ENCODE assay signal across 11 cellular contexts in genomic region chr2:74031203-74031602, GRCh38. TPM values are rescaled to one million over a fixed set of nuclear protein-coding genes. Genes with fewer than 3 reads are reported as not detected.
DNase-seq lines count a peak whose midpoint lies in the region; ATAC-seq and TF ChIP-seq lines count a peak whose summit lies in the region.
"Had no signal": no experiment of that assay in that cellular context is flagged by ENCODE, and none has a peak within 500 bp of the region (broad histone marks: within the 10 kb centered on the region; RNA-seq: fewer than 3 reads in every experiment).

No MANE protein-coding gene starts in this region.

- DNase-seq in activated T-cell treated with anti-CD3 and anti-CD28 coated beads, Interleukin-2, amount 50 U/mL, for 72 hours = no peak
- DNase-seq in activated T-cell treated with anti-CD3 and anti-CD28 coated beads, Interleukin-2, amount 50 U/mL, for 4 hours = no peak
- DNase-seq in NOMO-1 treated with dmso at 0.1 percent for 144 hours (lab: John Stamatoyannopoulos, UW; ENCODE audit: unreplicated experiment) = peak; percentile 12
- DNase-seq in activated naive CD8-positive, alpha-beta T cell treated with anti-CD3 and anti-CD28 coated beads, Interleukin-2, amount 50 U/mL, for 24 hours = no peak
- no peak for DNase-seq in stimulated activated naive CD8-positive, alpha-beta T cell treated with anti-CD3 and anti-CD28 coated beads, Interleukin-15, amount 100 ng/mL, for 72 hours
- DNase-seq in foreskin keratinocyte = no peak
- DNase-seq: NCI-H1092 treated with DMSO at 0.1 percent for 48 hours, NCI-H526, uterus had no signal

- peaks cover 81% of the 10 kb centered on the region for H3K4me1 Mint-ChIP-seq in activated T-cell treated with anti-CD3 and anti-CD28 coated beads, Interleukin-2, amount 50 U/mL, for 72 hours (ENCODE audit: low read depth)
- peaks cover 79% of the 10 kb centered on the region for H3K4me1 Mint-ChIP-seq in activated T-cell treated with anti-CD3 and anti-CD28 coated beads, Interleukin-2, amount 50 U/mL, for 4 hours (ENCODE audit: low read depth)
- peaks cover 86% of the 10 kb centered on the region for H3K4me1 Mint-ChIP-seq in activated naive CD8-positive, alpha-beta T cell treated with anti-CD3 and anti-CD28 coated beads, Interleukin-2, amount 50 U/mL, for 24 hours
- H3K4me1 Mint-ChIP-seq in stimulated activated naive CD8-positive, alpha-beta T cell treated with anti-CD3 and anti-CD28 coated beads, Interleukin-15, amount 100 ng/mL, for 72 hours = peaks cover 76% of the 10 kb centered on the region

- TF ChIP-seq CTCF in foreskin keratinocyte (conservative IDR thresholded peaks at IDR 0.05) = no peak

- H3K27ac ChIP-seq in foreskin keratinocyte = no peak overlapping the region
- H3K27ac ChIP-seq: uterus had no signal

- no peaks in the 10 kb centered on the region for H3K27me3 ChIP-seq in foreskin keratinocyte
- H3K27me3 ChIP-seq: uterus had no signal

- H3K27me3 Mint-ChIP-seq in activated T-cell treated with anti-CD3 and anti-CD28 coated beads, Interleukin-2, amount 50 U/mL, for 72 hours (ENCODE audit: low read depth) = no peaks in the 10 kb centered on the region
- H3K27me3 Mint-ChIP-seq in activated T-cell treated with anti-CD3 and anti-CD28 coated beads, Interleukin-2, amount 50 U/mL, for 4 hours (ENCODE audit: low read depth) = no peaks in the 10 kb centered on the region
- H3K27me3 Mint-ChIP-seq in activated naive CD8-positive, alpha-beta T cell treated with anti-CD3 and anti-CD28 coated beads, Interleukin-2, amount 50 U/mL, for 24 hours = no peaks in the 10 kb centered on the region
- no peaks in the 10 kb centered on the region for H3K27me3 Mint-ChIP-seq in stimulated activated naive CD8-positive, alpha-beta T cell treated with anti-CD3 and anti-CD28 coated beads, Interleukin-15, amount 100 ng/mL, for 72 hours

- peaks cover 5% of the 10 kb centered on the region for H3K4me1 ChIP-seq in foreskin keratinocyte

- H3K9me3 Mint-ChIP-seq in activated T-cell treated with anti-CD3 and anti-CD28 coated beads, Interleukin-2, amount 50 U/mL, for 72 hours = no peaks in the 10 kb centered on the region
- no peaks in the 10 kb centered on the region for H3K9me3 Mint-ChIP-seq in activated T-cell treated with anti-CD3 and anti-CD28 coated beads, Interleukin-2, amount 50 U/mL, for 4 hours
- H3K9me3 Mint-ChIP-seq in activated naive CD8-positive, alpha-beta T cell treated with anti-CD3 and anti-CD28 coated beads, Interleukin-2, amount 50 U/mL, for 24 hours = no peaks in the 10 kb centered on the region
- no peaks in the 10 kb centered on the region for H3K9me3 Mint-ChIP-seq in stimulated activated naive CD8-positive, alpha-beta T cell treated with anti-CD3 and anti-CD28 coated beads, Interleukin-15, amount 100 ng/mL, for 72 hours

- no peak for ATAC-seq in activated T-cell treated with anti-CD3 and anti-CD28 coated beads, Interleukin-2, amount 50 U/mL, for 72 hours (replicated peaks in 1 of 2)
- no peak for ATAC-seq in activated T-cell treated with anti-CD3 and anti-CD28 coated beads, Interleukin-2, amount 50 U/mL, for 4 hours
- no peak for ATAC-seq in activated naive CD8-positive, alpha-beta T cell treated with anti-CD3 and anti-CD28 coated beads, Interleukin-2, amount 50 U/mL, for 24 hours
- ATAC-seq in stimulated activated naive CD8-positive, alpha-beta T cell treated with anti-CD3 and anti-CD28 coated beads, Interleukin-15, amount 100 ng/mL, for 72 hours = no peak
- no peak for ATAC-seq in HG03039 (IDR thresholded peaks at IDR 0.05; ENCODE audit: unreplicated experiment)
- ATAC-seq in foreskin keratinocyte = no peak
- no peak for ATAC-seq in GM18873 (IDR thresholded peaks at IDR 0.05; ENCODE audit: low FRiP score, unreplicated experiment)

- H3K36me3 Mint-ChIP-seq in activated T-cell treated with anti-CD3 and anti-CD28 coated beads, Interleukin-2, amount 50 U/mL, for 72 hours (ENCODE audit: insufficient read depth in 2 of 2) = peaks cover 2 to 7% of the 10 kb centered on the region in 2 donors
- peaks cover 3% of the 10 kb centered on the region for H3K36me3 Mint-ChIP-seq in activated T-cell treated with anti-CD3 and anti-CD28 coated beads, Interleukin-2, amount 50 U/mL, for 4 hours (ENCODE audit: insufficient read depth)
- H3K36me3 Mint-ChIP-seq in activated naive CD8-positive, alpha-beta T cell treated with anti-CD3 and anti-CD28 coated beads, Interleukin-2, amount 50 U/mL, for 24 hours (ENCODE audit: low read depth) = peaks cover 18% of the 10 kb centered on the region

- H3K27ac Mint-ChIP-seq in activated T-cell treated with anti-CD3 and anti-CD28 coated beads, Interleukin-2, amount 50 U/mL, for 72 hours = no peak overlapping the region
- H3K27ac Mint-ChIP-seq in activated naive CD8-positive, alpha-beta T cell treated with anti-CD3 and anti-CD28 coated beads, Interleukin-2, amount 50 U/mL, for 24 hours = peak overlapping the region; percentile 73
- peak overlapping the region; percentile 55 to 83 for H3K27ac Mint-ChIP-seq in stimulated activated naive CD8-positive, alpha-beta T cell treated with anti-CD3 and anti-CD28 coated beads, Interleukin-15, amount 100 ng/mL, for 72 hours

- peak overlapping the region; percentile 25 to 52 for H3K4me3 Mint-ChIP-seq in activated T-cell treated with anti-CD3 and anti-CD28 coated beads, Interleukin-2, amount 50 U/mL, for 72 hours
- no peak overlapping the region for H3K4me3 Mint-ChIP-seq in activated T-cell treated with anti-CD3 and anti-CD28 coated beads, Interleukin-2, amount 50 U/mL, for 4 hours
- H3K4me3 Mint-ChIP-seq in activated naive CD8-positive, alpha-beta T cell treated with anti-CD3 and anti-CD28 coated beads, Interleukin-2, amount 50 U/mL, for 24 hours = peak overlapping the region; percentile 24
- H3K4me3 Mint-ChIP-seq in stimulated activated naive CD8-positive, alpha-beta T cell treated with anti-CD3 and anti-CD28 coated beads, Interleukin-15, amount 100 ng/mL, for 72 hours = peak overlapping the region; percentile 58 to 84

RNA-seq across cellular contexts. Expression of gene TET3, which starts 46.5 kb away (rescaled TPM):
- total RNA-seq in activated T-cell treated with anti-CD3 and anti-CD28 coated beads, Interleukin-2, amount 50 U/mL, for 72 hours = 10 to 100 TPM; 18.6 to 19.7 TPM
- total RNA-seq in activated T-cell treated with anti-CD3 and anti-CD28 coated beads, Interleukin-2, amount 50 U/mL, for 4 hours = 10 to 100 TPM; 30.8 to 34.0 (median 31.7) TPM
- 5.2 and 5.5 TPM in 2 replicates for total RNA-seq in foreskin keratinocyte
- polyA plus RNA-seq in foreskin keratinocyte = 0.76 and 0.85 TPM in 2 replicates
